Comparison of ENCODE assay signal across 8 cellular contexts in genomic region chr20:50111829-50112495, GRCh38. TPM values are rescaled to one million over a fixed set of nuclear protein-coding genes. Genes with fewer than 3 reads are reported as not detected.
A peak's percentile ranks its signal among the peaks of the same experiment; 100 is the strongest.
DNase-seq lines count a peak whose midpoint lies in the region; ATAC-seq and TF ChIP-seq lines count a peak whose summit lies in the region.

No MANE protein-coding gene starts in this region.

- TF ChIP-seq CTCF in WTC11 (IDR thresholded peaks at IDR 0.05) (no peak), gastroesophageal sphincter (IDR thresholded peaks at IDR 0.05) (no peak)

- H3K27me3 Mint-ChIP-seq in WTC11 (ENCODE audit: low read depth), result no peaks in the 10 kb centered on the region

- TF ChIP-seq EP300 in gastroesophageal sphincter (IDR thresholded peaks at IDR 0.05), result no peak

- peak overlapping the region; percentile 98 for H3K9ac ChIP-seq in GM23248

- no peak for TF ChIP-seq POLR2A in gastroesophageal sphincter (IDR thresholded peaks at IDR 0.05)

- no peaks in the 10 kb centered on the region for H3K9me2 ChIP-seq in GM23248 (ENCODE audit: insufficient read depth)

- H3K36me3 ChIP-seq in GM23248 (ENCODE audit: low read depth), result no peaks in the 10 kb centered on the region
- no peaks in the 10 kb centered on the region for H3K36me3 ChIP-seq in gastroesophageal sphincter

- no peaks in the 10 kb centered on the region for H3K9me3 Mint-ChIP-seq in WTC11

- H3K4me3 ChIP-seq in GM23248, result peak overlapping the region; percentile 91
- H3K4me3 ChIP-seq in gastroesophageal sphincter, result peak overlapping the region; percentile 89 to 95
- peak overlapping the region; percentile 78 for H3K4me3 ChIP-seq in skeletal muscle cell (ENCODE audit: low read depth, low read length)

- peaks cover 83% of the 10 kb centered on the region for H3K79me2 ChIP-seq in GM23248 (ENCODE audit: insufficient read depth)

- H4K20me1 ChIP-seq in GM23248 (ENCODE audit: insufficient read depth), result peaks cover 22% of the 10 kb centered on the region

- H3K9me3 ChIP-seq in GM23248 (ENCODE audit: low read depth) (no peaks in the 10 kb centered on the region), gastroesophageal sphincter (no peaks in the 10 kb centered on the region)

- peaks cover 53% of the 10 kb centered on the region for H3K4me1 ChIP-seq in GM23248 (ENCODE audit: insufficient read depth)
- H3K4me1 ChIP-seq in gastroesophageal sphincter, result peaks cover 6 to 87% (median 62%) of the 10 kb centered on the region in 3 donors

- CTCF ChIA-PET in WTC11 (lab: Charles Lee), result interaction anchor here (1.0 to 2.2 kb wide), 4 partner anchors 9 to 57 kb away, joined by 5 to 9 read pairs (median 6); no protein-coding TSS in a partner anchor

- H3K4me3 Mint-ChIP-seq in WTC11, result peak overlapping the region; percentile 98

- ATAC-seq in WTC11 (no peak), gastroesophageal sphincter (no peak), HG03521 (IDR thresholded peaks at IDR 0.05; ENCODE audit: unreplicated experiment) (no peak)

- H3K4me2 ChIP-seq in GM23248 (ENCODE audit: unreplicated experiment), result peak overlapping the region; percentile 98

- H3K27me3 ChIP-seq in GM23248 (replicated peaks; ENCODE audit: insufficient read depth), result no peaks in the 10 kb centered on the region
- H3K27me3 ChIP-seq in gastroesophageal sphincter, result no peaks in the 10 kb centered on the region

- in situ Hi-C loops in GM23248 (cut with MboI), result no loop called here

- 0 out of 2 replicates have a peak overlapping the region, but pooled peaks have one; percentile 89 for H2AFZ ChIP-seq in GM23248

- peak overlapping the region; percentile 92 for H3K27ac ChIP-seq in GM23248
- peak overlapping the region; percentile 91 to 98 (median 96) for H3K27ac ChIP-seq in gastroesophageal sphincter

- DNase-seq in GM23248, result peak; percentile 34
- DNase-seq in WTC11 (ENCODE audit: low spot score), result no peak
- DNase-seq in skeletal muscle cell (ENCODE audit: low read depth), result no peak
- no peak for DNase-seq in NCI-H1048 (lab: John Stamatoyannopoulos, UW)
- no peak for DNase-seq in NCI-H69 (lab: John Stamatoyannopoulos, UW)
- no peak for DNase-seq in H4 (ENCODE audit: low spot score)

- POLR2A ChIA-PET in WTC11 (lab: Charles Lee), result no interaction called here

- H3F3A ChIP-seq in GM23248 (ENCODE audit: insufficient read depth), result peaks cover 65% of the 10 kb centered on the region

- no peaks in the 10 kb centered on the region for H3K36me3 Mint-ChIP-seq in WTC11

- peak overlapping the region; percentile 86 for H3K27ac Mint-ChIP-seq in WTC11

- 5 to 9% methylated on average over 9 of the region's 9 CpGs for WGBS in GM23248 (ENCODE audit: low coverage in 1 of 2, low lambda C conversion rate in 2 of 2, missing lambda C conversion rate in 2 of 2), 2 experiments
- 1 to 3% methylated on average over 7 of the region's 9 CpGs for WGBS in gastroesophageal sphincter (ENCODE audit: low coverage in 1 of 2), 2 donors

- peaks cover 71% of the 10 kb centered on the region for H3K4me1 Mint-ChIP-seq in WTC11

TF ChIP-seq in WTC11, 78 proteins besides CTCF, POLR2A, EP300 and RAD21:
- no peak for TF ChIP-seq E2F5 (CRISPR knock-in tag; IDR thresholded peaks at IDR 0.05)
- TF ChIP-seq ZNF121 (CRISPR knock-in tag; IDR thresholded peaks at IDR 0.05), result no peak
- no peak for TF ChIP-seq E2F1 (CRISPR knock-in tag; IDR thresholded peaks at IDR 0.05)
- no peak for TF ChIP-seq ATF2 (CRISPR knock-in tag; IDR thresholded peaks at IDR 0.05; ENCODE audit: borderline replicate concordance, low read depth)
- TF ChIP-seq MAX (CRISPR knock-in tag; IDR thresholded peaks at IDR 0.05), result no peak
- TF ChIP-seq NFE2L1 (CRISPR knock-in tag; IDR thresholded peaks at IDR 0.05), result no peak
- TF ChIP-seq GTF2I (CRISPR knock-in tag; conservative IDR thresholded peaks at IDR 0.05), result no peak
- TF ChIP-seq CREB1 (CRISPR knock-in tag; IDR thresholded peaks at IDR 0.05), result no peak
- TF ChIP-seq ZNF281 (CRISPR knock-in tag; IDR thresholded peaks at IDR 0.05), result no peak
- no peak for TF ChIP-seq JUN (CRISPR knock-in tag; IDR thresholded peaks at IDR 0.05)
- no peak for TF ChIP-seq JAZF1 (CRISPR knock-in tag; IDR thresholded peaks at IDR 0.05)
- TF ChIP-seq MLX (CRISPR knock-in tag; IDR thresholded peaks at IDR 0.05), result no peak
- no peak for TF ChIP-seq TEAD1 (CRISPR knock-in tag; IDR thresholded peaks at IDR 0.05)
- TF ChIP-seq OVOL2 (CRISPR knock-in tag; IDR thresholded peaks at IDR 0.05; ENCODE audit: borderline replicate concordance), result no peak
- no peak for TF ChIP-seq ETV6 (CRISPR knock-in tag; IDR thresholded peaks at IDR 0.05)

RNA-seq across cellular contexts. Expression of gene UBE2V1, which starts 1.0 kb away (rescaled TPM):
- total RNA-seq in GM23248 (2014; rRNA removed; shearing (Covaris generic)), result 41.7 and 49.1 TPM in 2 replicates
- 186 and 197 TPM in 2 replicates for polyA plus RNA-seq in GM23248 (2016; fragmentation: Nextera tagmentation; extraction: Ambion mirVana)
- 132 to 146 TPM (median 144 TPM) in 3 replicates for total RNA-seq in WTC11 (2021)
- 100 to 1,000 TPM in 2 of 4 donors, 10 to 100 TPM in 2; 69.3 to 110 (median 87.9) TPM for total RNA-seq in gastroesophageal sphincter
- total RNA-seq in H4 (2014; rRNA removed; shearing (Covaris generic)), result 28.9 and 81.7 TPM in 2 replicates

RNA-seq across cellular contexts. Expression of gene PEDS1, which starts 41.6 kb away (rescaled TPM):
- total RNA-seq in GM23248 (2014; rRNA removed; shearing (Covaris generic)), result 54.6 and 55.7 TPM in 2 replicates
- 53.9 and 54.0 TPM in 2 replicates for polyA plus RNA-seq in GM23248 (2016; fragmentation: Nextera tagmentation; extraction: Ambion mirVana)
- 35.0 to 36.7 TPM (median 35.6 TPM) in 3 replicates for total RNA-seq in WTC11 (2021)
- total RNA-seq in gastroesophageal sphincter, result 10 to 100 TPM; 24.1 to 46.3 (median 31.8) TPM
- 26.9 and 30.3 TPM in 2 replicates for total RNA-seq in H4 (2014; rRNA removed; shearing (Covaris generic))
